In genomic region chr9:93661591-93661990, GRCh38 we compare ENCODE assay signal across 3 cellular contexts.
TF ChIP-seq lines count a peak whose summit lies in the region.

No MANE protein-coding gene starts in this region.

TF ChIP-seq in HEK293, 187 proteins besides CTCF, POLR2A, EP300 and RAD21:
- TF ChIP-seq ZNF707 (tag by site-specific recombination; IDR thresholded peaks at IDR 0.05) (no peak), ZNF366 (tag by site-specific recombination; conservative IDR thresholded peaks at IDR 0.05) (peak; percentile 95)

TF ChIP-seq in IMR-90, 13 proteins besides CTCF, POLR2A, EP300 and RAD21:
- TF ChIP-seq BHLHE40 (IDR thresholded peaks at IDR 0.05; ENCODE audit: low read depth, low read length) (no peak), MXI1 (IDR thresholded peaks at IDR 0.05; ENCODE audit: borderline replicate concordance, low read depth, low read length) (no peak), RCOR1 (IDR thresholded peaks at IDR 0.05; ENCODE audit: insufficient replicate concordance, low read length) (no peak)

TF ChIP-seq in H1, 55 proteins besides CTCF, POLR2A, EP300 and RAD21:
- no peak for TF ChIP-seq SAP30 (IDR thresholded peaks at IDR 0.05; ENCODE audit: insufficient read depth, insufficient replicate concordance, low read length)
- no peak for TF ChIP-seq EGR1 (IDR thresholded peaks at IDR 0.05; ENCODE audit: borderline replicate concordance, low read depth, low read length)
- TF ChIP-seq CHD1 (IDR thresholded peaks at IDR 0.05; ENCODE audit: low read depth, low read length) = no peak
- TF ChIP-seq BRCA1 (IDR thresholded peaks at IDR 0.05; ENCODE audit: low read depth, low read length) = no peak
- no peak for TF ChIP-seq GTF2F1 (IDR thresholded peaks at IDR 0.05; ENCODE audit: borderline replicate concordance, low read depth, low read length)
- TF ChIP-seq HDAC2 (IDR thresholded peaks at IDR 0.05; ENCODE audit: borderline replicate concordance in 1 of 2, low read depth in 2 of 2, low read length in 2 of 2) = no peak
- TF ChIP-seq SUZ12 (IDR thresholded peaks at IDR 0.05; ENCODE audit: low read length) = no peak
- no peak for TF ChIP-seq POLR2AphosphoS5 (IDR thresholded peaks at IDR 0.05; ENCODE audit: low read depth, low read length)
- no peak for TF ChIP-seq MAX (IDR thresholded peaks at IDR 0.05)
TF ChIP-seq in H1: peak in this region for 0.
